Comparison of ENCODE assay signal across 9 cellular contexts in genomic region chr19:8486661-8487136, GRCh38. TPM values are rescaled to one million over a fixed set of nuclear protein-coding genes. Genes with fewer than 3 reads are reported as not detected.
DNase-seq lines count a peak whose midpoint lies in the region; ATAC-seq and TF ChIP-seq lines count a peak whose summit lies in the region.
"Had no signal": no experiment of that assay in that cellular context is flagged by ENCODE, and none has a peak within 500 bp of the region (broad histone marks: within the 10 kb centered on the region; RNA-seq: fewer than 3 reads in every experiment).

No MANE protein-coding gene starts in this region.

- no peaks in the 10 kb centered on the region for H3K27me3 ChIP-seq in AG04450 (ENCODE audit: control insufficient read depth, insufficient read depth, low read length)
- H3K27me3 ChIP-seq in lower lobe of right lung (ENCODE audit: low read depth), result no peaks in the 10 kb centered on the region

- no peaks in the 10 kb centered on the region for H3K27me3 Mint-ChIP-seq in activated T-helper 17 cell treated with anti-CD3 and anti-CD28 coated beads, Interleukin-2, amount 50 U/mL, for 72 hours

- ATAC-seq in activated T-helper 17 cell treated with anti-CD3 and anti-CD28 coated beads, Interleukin-2, amount 50 U/mL, for 72 hours (replicated peaks), result peak; percentile 0
- ATAC-seq in lower lobe of right lung (no peak), GM18858 (IDR thresholded peaks at IDR 0.05; ENCODE audit: unreplicated experiment) (no peak), GM19467 (IDR thresholded peaks at IDR 0.05; ENCODE audit: unreplicated experiment) (no peak), GM21717 (IDR thresholded peaks at IDR 0.05; ENCODE audit: unreplicated experiment) (no peak)

- H3K9me3 ChIP-seq in AG04450 (ENCODE audit: control insufficient read depth, insufficient read depth, low read length), result no peaks in the 10 kb centered on the region; the same call in 1 of the 2 replicates
- H3K9me3 ChIP-seq in lower lobe of right lung, result no peaks in the 10 kb centered on the region

- intact Hi-C loops in lower lobe of right lung (cut with DNase I), result no loop called here

- no peaks in the 10 kb centered on the region for H3K9me3 Mint-ChIP-seq in activated T-helper 17 cell treated with anti-CD3 and anti-CD28 coated beads, Interleukin-2, amount 50 U/mL, for 72 hours

- CTCF ChIA-PET in AG04450 (lab: Charles Lee), result no interaction called here

- no peak for DNase-seq in AG04450 (ENCODE audit: low read depth, low spot score)
- peak; percentile 12 for DNase-seq in GM10266 (ENCODE audit: extremely low spot score)
- DNase-seq in lower lobe of right lung, result no peak
- no peak for DNase-seq in OCI-M2 (lab: John Stamatoyannopoulos, UW; ENCODE audit: unreplicated experiment)

- H3K27ac Mint-ChIP-seq in activated T-helper 17 cell treated with anti-CD3 and anti-CD28 coated beads, Interleukin-2, amount 50 U/mL, for 72 hours, result peak overlapping the region; percentile 88

- TF ChIP-seq CTCF in AG04450 (IDR thresholded peaks at IDR 0.05; ENCODE audit: low read depth, low read length) (no peak), GM10266 (IDR thresholded peaks at IDR 0.05; ENCODE audit: control insufficient read depth, insufficient read depth, low read depth, missing control alignments) (no peak), lower lobe of right lung (IDR thresholded peaks at IDR 0.05) (no peak)

- POLR2A ChIA-PET in AG04450 (lab: Yijun Ruan, JAX), result no interaction called here

- peaks cover 86% of the 10 kb centered on the region for H3K36me3 Mint-ChIP-seq in activated T-helper 17 cell treated with anti-CD3 and anti-CD28 coated beads, Interleukin-2, amount 50 U/mL, for 72 hours (ENCODE audit: low read depth)

- peaks cover 22% of the 10 kb centered on the region for H3K4me1 Mint-ChIP-seq in activated T-helper 17 cell treated with anti-CD3 and anti-CD28 coated beads, Interleukin-2, amount 50 U/mL, for 72 hours

- H3K36me3 ChIP-seq in lower lobe of right lung, result peaks cover 82% of the 10 kb centered on the region

- H3K27ac ChIP-seq in AG04450 (ENCODE audit: low read depth, low read length) (peak overlapping the region; percentile 21), lower lobe of right lung (peak overlapping the region; percentile 63)

- H3K4me3 ChIP-seq in AG04450 (ENCODE audit: low read depth, low read length) (no peak overlapping the region), lower lobe of right lung (no peak overlapping the region)
- H3K4me3 ChIP-seq: lung had no signal

- H3K4me3 Mint-ChIP-seq in activated T-helper 17 cell treated with anti-CD3 and anti-CD28 coated beads, Interleukin-2, amount 50 U/mL, for 72 hours, result peak overlapping the region; percentile 67

- H3K4me1 ChIP-seq in lower lobe of right lung, result peaks cover 42% of the 10 kb centered on the region

RNA-seq across cellular contexts. Expression of gene PRAM1, which starts 15.7 kb away (rescaled TPM):
- not detected in 2 replicates for polyA plus RNA-seq in AG04450 (2011; rRNA removed)
- not detected in 2 replicates for polyA minus RNA-seq in AG04450 (2011; rRNA and poly(A)+ RNA removed)
- 1 to 10 TPM; 1.1 to 2.9 TPM for total RNA-seq in activated T-helper 17 cell treated with anti-CD3 and anti-CD28 coated beads, Interleukin-2, amount 50 U/mL, for 72 hours
- 52.2 TPM for total RNA-seq in lower lobe of right lung

RNA-seq across cellular contexts. Expression of gene ZNF414, which starts 27.3 kb away (rescaled TPM):
- 2.0 and 3.6 TPM in 2 replicates for polyA plus RNA-seq in AG04450 (2011; rRNA removed)
- polyA minus RNA-seq in AG04450 (2011; rRNA and poly(A)+ RNA removed), result 1.6 and 2.9 TPM in 2 replicates
- total RNA-seq in activated T-helper 17 cell treated with anti-CD3 and anti-CD28 coated beads, Interleukin-2, amount 50 U/mL, for 72 hours, result 10 to 100 TPM; 18.4 to 19.1 TPM
- 21.6 TPM for total RNA-seq in lower lobe of right lung

RNA-seq across cellular contexts. Expression of gene HNRNPM, which starts 41.9 kb away (rescaled TPM):
- polyA plus RNA-seq in AG04450 (2011; rRNA removed), result 99.6 and 122 TPM in 2 replicates
- 51.2 and 60.4 TPM in 2 replicates for polyA minus RNA-seq in AG04450 (2011; rRNA and poly(A)+ RNA removed)
- total RNA-seq in activated T-helper 17 cell treated with anti-CD3 and anti-CD28 coated beads, Interleukin-2, amount 50 U/mL, for 72 hours, result 100 to 1,000 TPM; 155 to 289 TPM
- 152 TPM for total RNA-seq in lower lobe of right lung

Comparison
In these comparisons a context has a peak if more than half of its experiments do, and no peak if none do; other contexts are left out.
1. RNA of gene PRAM1, which starts 15.7 kb away (total RNA-seq): 52.2 TPM in lower lobe of right lung (single experiment); 1.1 to 2.9 TPM in activated T-helper 17 cell treated with anti-CD3 and anti-CD28 coated beads, Interleukin-2, amount 50 U/mL, for 72 hours; every median in the first group is over 10 times any median in the second.